Comparison of ENCODE assay signal across 8 cellular contexts in genomic region chr5:175059687-175060194, GRCh38.
DNase-seq lines count a peak whose midpoint lies in the region; ATAC-seq and TF ChIP-seq lines count a peak whose summit lies in the region.

No MANE protein-coding gene starts in this region.

- ATAC-seq in HG02970 (IDR thresholded peaks at IDR 0.05; ENCODE audit: low FRiP score, unreplicated experiment) = no peak

- H3K4me1 Mint-ChIP-seq in T-helper 2 cell treated with Interferon-gamma antibody and Interleukin-4, amounts not matched to agents 5 μg/mL and 100 μg/mL, for 36 hours (ENCODE audit: low read depth) = peaks cover 7% of the 10 kb centered on the region

- TF ChIP-seq CTCF in WERI-Rb-1 (IDR thresholded peaks at IDR 0.05; ENCODE audit: low read depth, low read length) = no peak
- no peak for TF ChIP-seq CTCF in tibial nerve (IDR thresholded peaks at IDR 0.05)

- peaks cover 0 to 10% (median 0%) of the 10 kb centered on the region in 4 donors for H3K4me1 ChIP-seq in tibial nerve

- peaks cover 84% of the 10 kb centered on the region for H3K27me3 ChIP-seq in WERI-Rb-1 (ENCODE audit: insufficient read depth, low read depth, severe bottlenecking)
- H3K27me3 ChIP-seq in tibial nerve = no peaks in the 10 kb centered on the region

- intact Hi-C loops in head of caudate nucleus (cut with DNase I) = no loop called here

- no peaks in the 10 kb centered on the region for H3K9me3 Mint-ChIP-seq in T-helper 2 cell treated with Interferon-gamma antibody and Interleukin-4, amounts not matched to agents 5 μg/mL and 100 μg/mL, for 36 hours

- H3K27ac ChIP-seq in WERI-Rb-1 (no peak overlapping the region), tibial nerve (no peak overlapping the region)

- no peak overlapping the region for H3K27ac Mint-ChIP-seq in T-helper 2 cell treated with Interferon-gamma antibody and Interleukin-4, amounts not matched to agents 5 μg/mL and 100 μg/mL, for 36 hours

- H3K4me3 ChIP-seq in WERI-Rb-1 (ENCODE audit: low read depth, low read length) (no peak overlapping the region), tibial nerve (peak overlapping the region in 1 of 4 donors; percentile 21)

- 2% methylated on average over 20 to 22 of the region's 22 CpGs for WGBS in tibial nerve, 2 donors

- H3K9me3 ChIP-seq in WERI-Rb-1 (ENCODE audit: severe bottlenecking) = no peaks in the 10 kb centered on the region
- H3K9me3 ChIP-seq in tibial nerve = no peaks in the 10 kb centered on the region

- no peaks in the 10 kb centered on the region for H3K36me3 Mint-ChIP-seq in T-helper 2 cell treated with Interferon-gamma antibody and Interleukin-4, amounts not matched to agents 5 μg/mL and 100 μg/mL, for 36 hours (ENCODE audit: low read depth)

- DNase-seq in activated CD8-positive, alpha-beta memory T cell treated with anti-CD3 and anti-CD28 coated beads, Interleukin-2, amount 50 U/mL, for 48 hours = peak; percentile 58
- DNase-seq in activated CD8-positive, alpha-beta memory T cell treated with anti-CD3 and anti-CD28 coated beads for 24 hours = no peak
- DNase-seq in T-helper 2 cell treated with Interferon-gamma antibody and Interleukin-4, amounts not matched to agents 5 μg/mL and 100 μg/mL, for 36 hours (ENCODE audit: low spot score) = peak; percentile 5
- DNase-seq in head of caudate nucleus (peak; percentile 53 to 92 (median 79)), retina (peak; percentile 89), WERI-Rb-1 (no peak), tibial nerve (ENCODE audit: low spot score in 2 of 2) (no peak)

- H3K36me3 ChIP-seq in WERI-Rb-1 (no peaks in the 10 kb centered on the region), tibial nerve (no peaks in the 10 kb centered on the region)

- no peak for TF ChIP-seq EP300 in tibial nerve (IDR thresholded peaks at IDR 0.05)

- H3K4me3 Mint-ChIP-seq in T-helper 2 cell treated with Interferon-gamma antibody and Interleukin-4, amounts not matched to agents 5 μg/mL and 100 μg/mL, for 36 hours = peak overlapping the region; percentile 64

- H3K27me3 Mint-ChIP-seq in T-helper 2 cell treated with Interferon-gamma antibody and Interleukin-4, amounts not matched to agents 5 μg/mL and 100 μg/mL, for 36 hours (ENCODE audit: low read depth) = peaks cover 28% of the 10 kb centered on the region

- no peak for TF ChIP-seq POLR2A in tibial nerve (IDR thresholded peaks at IDR 0.05)

Comparison
In these comparisons a context has a peak if more than half of its experiments do, and no peak if none do; other contexts are left out.
1. DNase-seq: peak in activated CD8-positive, alpha-beta memory T cell treated with anti-CD3 and anti-CD28 coated beads, Interleukin-2, amount 50 U/mL, for 48 hours (single experiment), T-helper 2 cell treated with Interferon-gamma antibody and Interleukin-4, amounts not matched to agents 5 μg/mL and 100 μg/mL, for 36 hours (single experiment), head of caudate nucleus (42 of 42) and retina (single experiment); none in activated CD8-positive, alpha-beta memory T cell treated with anti-CD3 and anti-CD28 coated beads for 24 hours (single experiment), WERI-Rb-1 (single experiment) and tibial nerve (0 of 2).